In genomic region chr2:74147729-74148456, GRCh38 we compare ENCODE assay signal across 8 cellular contexts. TPM values are rescaled to one million over a fixed set of nuclear protein-coding genes. Genes with fewer than 3 reads are reported as not detected.
DNase-seq lines count a peak whose midpoint lies in the region; ATAC-seq, FAIRE-seq and TF ChIP-seq lines count a peak whose summit lies in the region.

A gene with protein sequence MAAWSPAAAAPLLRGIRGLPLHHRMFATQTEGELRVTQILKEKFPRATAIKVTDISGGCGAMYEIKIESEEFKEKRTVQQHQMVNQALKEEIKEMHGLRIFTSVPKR (minus strand): TSS chr2:74147912. CDS start chr2:74147874, 38 bp downstream.

- H3K4me3 ChIP-seq in right cardiac atrium (ENCODE audit: low read length) = peak within 1 kb of the TSS; percentile 88

- DNase-seq in GM12891 (ENCODE audit: insufficient read length, low spot score) (peak; percentile 93), NCI-H1105 (lab: John Stamatoyannopoulos, UW) (peak; percentile 82), T-helper 1 cell (peak; percentile 68 to 87 (median 73)), amygdala (lab: John Stamatoyannopoulos, UW) (peak in 54 of 56 donors; percentile 25 to 90 (median 72)), right cardiac atrium (peak; percentile 92 to 96 (median 95)), renal cortical epithelial cell (ENCODE audit: low read depth) (peak; percentile 33), cortex of kidney (lab: John Stamatoyannopoulos, UW) (no peak)

- H3K27me3 ChIP-seq in right cardiac atrium (ENCODE audit: control insufficient read depth, insufficient read depth) = no peaks in the 10 kb centered on the region

- FAIRE-seq in GM12891 (lab: Jason Lieb, UNC) = peak; percentile 70

- intact Hi-C loops in right cardiac atrium (cut with DNase I) = no loop called here

- peak; percentile 67; the same call in 1 of the 2 replicates for TF ChIP-seq POLR2A in GM12891 (IDR thresholded peaks at IDR 0.05; ENCODE audit: low read depth, low read length)

- H3K4me1 ChIP-seq in right cardiac atrium (ENCODE audit: control insufficient read depth, insufficient read depth, low read length) = peaks cover 12% of the 10 kb centered on the region

- H3K27ac ChIP-seq in right cardiac atrium (ENCODE audit: low read length) = peak within 1 kb of the TSS; percentile 57

- no peaks in the 10 kb centered on the region for H3K9me3 ChIP-seq in right cardiac atrium (ENCODE audit: control insufficient read depth, low read length)

- ATAC-seq in HG02642 (IDR thresholded peaks at IDR 0.05; ENCODE audit: poor library complexity, unreplicated experiment) = peak; percentile 92
- ATAC-seq in right cardiac atrium = peak; percentile 98 to 99

- WGBS in right cardiac atrium = 2% methylated on average over 67 of the region's 67 CpGs

TF ChIP-seq in GM12891, 5 proteins besides CTCF, POLR2A, EP300 and RAD21:
- 0 out of 2 replicates have a peak, but pooled peaks have one; percentile 7 for TF ChIP-seq POU2F2 (IDR thresholded peaks at IDR 0.05; ENCODE audit: low read depth, low read length)
- peak; percentile 15 for TF ChIP-seq PAX5 (IDR thresholded peaks at IDR 0.05; ENCODE audit: insufficient read depth, low read length, severe bottlenecking)
- TF ChIP-seq SPI1 (IDR thresholded peaks at IDR 0.05; ENCODE audit: low read depth, low read length) = no peak
- TF ChIP-seq TAF1 (IDR thresholded peaks at IDR 0.05; ENCODE audit: low read depth, low read length) = peak; percentile 54; the same call in 1 of the 2 replicates
- 0 out of 2 replicates have a peak, but pooled peaks have one; percentile 29 for TF ChIP-seq POLR2AphosphoS5 (IDR thresholded peaks at IDR 0.05; ENCODE audit: low read depth, low read length)

RNA-seq across cellular contexts. Expression of the gene that starts here (rescaled TPM):
- polyA plus RNA-seq in GM12891 (2012; ENCODE audit: low read depth, missing spikeins) = 93.4 TPM
- total RNA-seq in right cardiac atrium (100 to 1,000 TPM in 2 of 4 donors, 10 to 100 TPM in 2; 75.5 to 111 (median 96.2) TPM), renal cortical epithelial cell (24.3 and 56.1 TPM in 2 replicates)
- 327 TPM for polyA plus RNA-seq in right cardiac atrium
